Comparison of ENCODE assay signal across 1 cellular context in genomic region chrX:13189380-13189779, GRCh38.
TF ChIP-seq lines count a peak whose summit lies in the region.

No MANE protein-coding gene starts in this region.

TF ChIP-seq in GM12878, 131 proteins besides CTCF, POLR2A, EP300 and RAD21 (continued from another document):
- TF ChIP-seq ZBTB40 (IDR thresholded peaks at IDR 0.05; ENCODE audit: borderline replicate concordance): peak; percentile 67
